ENCODE assay signal across 15 cellular contexts in the genomic region with DNA sequence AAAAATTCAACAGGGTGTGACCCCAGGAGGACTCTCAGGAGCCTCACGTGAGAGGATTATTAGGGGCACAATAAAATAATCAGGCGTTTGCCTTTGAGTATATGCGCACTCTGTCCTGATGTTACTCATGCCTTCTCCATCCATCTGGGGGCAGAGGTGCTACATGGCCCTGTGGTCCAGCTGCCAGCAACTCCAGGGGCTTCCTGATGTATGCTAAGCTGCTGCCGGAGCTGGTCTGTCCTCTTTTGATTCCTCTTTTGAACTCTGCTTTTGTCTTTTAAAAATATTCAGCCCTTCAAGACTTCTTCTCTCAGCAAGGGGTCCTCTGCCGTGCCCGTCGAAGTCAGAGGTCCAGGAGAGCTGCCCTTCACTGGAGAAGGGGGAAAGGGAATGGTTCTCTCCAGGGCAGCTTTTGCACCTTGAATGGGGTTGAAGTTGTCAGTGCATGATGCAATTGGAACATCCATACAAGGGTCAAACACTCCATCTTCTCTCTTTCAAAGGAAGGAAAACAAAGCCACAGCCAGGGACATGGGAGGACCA.
"Had no signal": no experiment of that assay in that cellular context is flagged by ENCODE, and none has a peak within 500 bp of the region (broad histone marks: within the 10 kb centered on the region; RNA-seq: fewer than 3 reads in every experiment).

No MANE protein-coding gene starts in this region.

- H3K4me2 ChIP-seq: smooth muscle cell had no signal

- H3K4me1 ChIP-seq: breast epithelium, right atrium auricular region, thyroid gland had no signal

- H3K4me3 Mint-ChIP-seq: activated CD4-positive, alpha-beta T cell treated with anti-CD3 and anti-CD28 coated beads for 36 hours; activated CD8-positive, alpha-beta T cell treated with anti-CD3 and anti-CD28 coated beads for 36 hours; activated T-helper 1 cell treated with anti-CD3 and anti-CD28 coated beads, Interleukin-12 subunit alpha, Interleukin-12 subunit beta, Interleukin-2, Interleukin-4 antibody, amounts not matched to agents 30 ng/mL and 10 ng/mL and 1 ng/mL, durations not matched to agents 14 hours and 24 hours and 36 hours; naive thymus-derived CD4-positive, alpha-beta T cell; stimulated activated effector memory CD8-positive, alpha-beta T cell treated with anti-CD3 and anti-CD28 coated beads, Interleukin-12 subunit alpha, Interleukin-12 subunit beta, amount 100 ng/mL, for 72 hours had no signal

- H3K4me1 Mint-ChIP-seq: activated CD4-positive, alpha-beta T cell treated with anti-CD3 and anti-CD28 coated beads for 36 hours; naive thymus-derived CD4-positive, alpha-beta T cell; stimulated activated effector memory CD8-positive, alpha-beta T cell treated with anti-CD3 and anti-CD28 coated beads, Interleukin-12 subunit alpha, Interleukin-12 subunit beta, amount 100 ng/mL, for 72 hours had no signal

- H3K27me3 ChIP-seq: breast epithelium, right atrium auricular region, thyroid gland had no signal

- H3K27ac Mint-ChIP-seq: activated CD4-positive, alpha-beta T cell treated with anti-CD3 and anti-CD28 coated beads for 36 hours; activated CD8-positive, alpha-beta T cell treated with anti-CD3 and anti-CD28 coated beads for 36 hours; activated T-helper 1 cell treated with anti-CD3 and anti-CD28 coated beads, Interleukin-12 subunit alpha, Interleukin-12 subunit beta, Interleukin-2, Interleukin-4 antibody, amounts not matched to agents 30 ng/mL and 10 ng/mL and 1 ng/mL, durations not matched to agents 14 hours and 24 hours and 36 hours; naive thymus-derived CD4-positive, alpha-beta T cell; stimulated activated effector memory CD8-positive, alpha-beta T cell treated with anti-CD3 and anti-CD28 coated beads, Interleukin-12 subunit alpha, Interleukin-12 subunit beta, amount 100 ng/mL, for 72 hours had no signal

- H3K9me3 ChIP-seq: breast epithelium, right atrium auricular region, thyroid gland had no signal

- H3K36me3 Mint-ChIP-seq: stimulated activated effector memory CD8-positive, alpha-beta T cell treated with anti-CD3 and anti-CD28 coated beads, Interleukin-12 subunit alpha, Interleukin-12 subunit beta, amount 100 ng/mL, for 72 hours had no signal

- H3K27ac ChIP-seq: breast epithelium, right atrium auricular region, thyroid gland had no signal

- H3K27me3 Mint-ChIP-seq: activated CD8-positive, alpha-beta T cell treated with anti-CD3 and anti-CD28 coated beads for 36 hours had no signal

- DNase-seq: activated CD4-positive, alpha-beta T cell treated with anti-CD3 and anti-CD28 coated beads for 36 hours; activated CD8-positive, alpha-beta memory T cell treated with anti-CD3 and anti-CD28 coated beads, Interleukin-2, amount 50 U/mL, for 48 hours; activated CD8-positive, alpha-beta T cell treated with anti-CD3 and anti-CD28 coated beads for 36 hours; activated naive CD4-positive, alpha-beta T cell; aorta; hypothalamus; left colon; naive thymus-derived CD4-positive, alpha-beta T cell; T1000; thyroid gland had no signal
